In genomic region chr4:174996079-174996478, GRCh38 we compare ENCODE assay signal across 17 cellular contexts.
DNase-seq lines count a peak whose midpoint lies in the region; ATAC-seq and TF ChIP-seq lines count a peak whose summit lies in the region.
"Had no signal": no experiment of that assay in that cellular context is flagged by ENCODE, and none has a peak within 500 bp of the region (broad histone marks: within the 10 kb centered on the region; RNA-seq: fewer than 3 reads in every experiment).

No MANE protein-coding gene starts in this region.

- no peak overlapping the region for H3K27ac ChIP-seq in KMS-11
- H3K27ac ChIP-seq in thyroid gland: no peak overlapping the region
- H3K27ac ChIP-seq in CD4-positive, alpha-beta T cell (ENCODE audit: low read depth, low read length): no peak overlapping the region
- H3K27ac ChIP-seq: C4-2B had no signal

- H3K27ac Mint-ChIP-seq in CD4-positive, alpha-beta T cell: no peak overlapping the region
- H3K27ac Mint-ChIP-seq: T-cell had no signal

- H3K4me3 ChIP-seq in KMS-11 (IDR thresholded peaks at IDR 0.05; ENCODE audit: insufficient read depth, low read depth, low read length) (no peak overlapping the region), thyroid gland (replicated peaks in 1 of 3) (no peak overlapping the region)
- H3K4me3 ChIP-seq: K562 had no signal

- no peaks in the 10 kb centered on the region for H3K36me3 Mint-ChIP-seq in CD4-positive, alpha-beta T cell (ENCODE audit: low read depth)
- H3K36me3 Mint-ChIP-seq: T-cell had no signal

- no peak overlapping the region for H2AFZ ChIP-seq in KMS-11 (ENCODE audit: low read depth)

- TF ChIP-seq POLR2A in thyroid gland (IDR thresholded peaks at IDR 0.05): no peak

- H3K9me3 Mint-ChIP-seq in CD4-positive, alpha-beta T cell: peaks cover 2% of the 10 kb centered on the region

- TF ChIP-seq CTCF in KMS-11 (conservative IDR thresholded peaks at IDR 0.05; ENCODE audit: low read depth, low read length) (no peak), thyroid gland (IDR thresholded peaks at IDR 0.05) (no peak)
- no peak for TF ChIP-seq CTCF in CD4-positive, alpha-beta T cell (IDR thresholded peaks at IDR 0.05)

- H3K4me1 ChIP-seq in KMS-11 (ENCODE audit: low read depth, poor library complexity, severe bottlenecking): peaks cover 24% of the 10 kb centered on the region
- no peaks in the 10 kb centered on the region for H3K4me1 ChIP-seq in thyroid gland

- H4K20me1 ChIP-seq in KMS-11 (ENCODE audit: insufficient read depth): no peaks in the 10 kb centered on the region

- no peaks in the 10 kb centered on the region for H3K27me3 ChIP-seq in KMS-11 (ENCODE audit: insufficient read depth, low read depth)
- no peaks in the 10 kb centered on the region for H3K27me3 ChIP-seq in thyroid gland
- no peaks in the 10 kb centered on the region for H3K27me3 ChIP-seq in CD4-positive, alpha-beta T cell (ENCODE audit: control insufficient read depth, insufficient read depth, low read length)

- CTCF ChIA-PET in CD4-positive, alpha-beta T cell (lab: Charles Lee): no interaction called here

- no peaks in the 10 kb centered on the region for H3K4me1 Mint-ChIP-seq in CD4-positive, alpha-beta T cell (ENCODE audit: low read depth)
- H3K4me1 Mint-ChIP-seq: T-cell had no signal

- WGBS in thyroid gland, 2 donors: 25 to 36% methylated on average over 1 of the region's 1 CpG

- peak overlapping the region; percentile 5; the same call in 1 of the 2 replicates for H3K4me2 ChIP-seq in KMS-11

- no peak overlapping the region for H3K9ac ChIP-seq in KMS-11

- H3K36me3 ChIP-seq in KMS-11 (ENCODE audit: insufficient read depth): no peaks in the 10 kb centered on the region
- H3K36me3 ChIP-seq in thyroid gland: no peaks in the 10 kb centered on the region

- H3K79me2 ChIP-seq in KMS-11 (ENCODE audit: insufficient read depth, low read depth): no peaks in the 10 kb centered on the region

- POLR2A ChIA-PET in CD4-positive, alpha-beta T cell (lab: Charles Lee): no interaction called here

- peak; percentile 65 for ATAC-seq in GM18867 (IDR thresholded peaks at IDR 0.05; ENCODE audit: unreplicated experiment)
- ATAC-seq in CD4-positive, alpha-beta T cell (ENCODE audit: poor library complexity): no peak
- ATAC-seq: K562, PC-3, T-cell had no signal

- H3K9me3 ChIP-seq in thyroid gland: no peaks in the 10 kb centered on the region
- no peaks in the 10 kb centered on the region for H3K9me3 ChIP-seq in CD4-positive, alpha-beta T cell (ENCODE audit: control insufficient read depth, low read length)

- no peak overlapping the region for H3K4me3 Mint-ChIP-seq in CD4-positive, alpha-beta T cell
- H3K4me3 Mint-ChIP-seq: T-cell had no signal

- no peaks in the 10 kb centered on the region for H3K27me3 Mint-ChIP-seq in CD4-positive, alpha-beta T cell
- H3K27me3 Mint-ChIP-seq: T-cell had no signal

- intact Hi-C loops in thyroid gland (cut with DNase I): no loop called here
- intact Hi-C loops in CD4-positive, alpha-beta T cell (cut with DNase I, micrococcal nuclease): no loop called here

- DNase-seq in OCI-M1 (lab: John Stamatoyannopoulos, UW): peak; percentile 48
- peak; percentile 19 for DNase-seq in myocyte (ENCODE audit: low read depth)
- no peak for DNase-seq in thyroid gland
- DNase-seq in DMS79 treated with DMSO at 0.1 percent for 48 hours (lab: John Stamatoyannopoulos, UW): no peak
- no peak for DNase-seq in CD4-positive, alpha-beta T cell
- DNase-seq: COR-L47, DMS153, HCEC 1CT, NCI-H1417, NCI-H2029, NCI-H510A treated with DMSO at 0.1 percent for 48 hours, PC-3, T-cell had no signal

Comparison
In these comparisons a context has a peak if more than half of its experiments do, and no peak if none do; other contexts are left out.
1. DNase-seq: peak in OCI-M1 (single experiment) and myocyte (single experiment); none in thyroid gland (0 of 2), DMS79 treated with DMSO at 0.1 percent for 48 hours (single experiment) and CD4-positive, alpha-beta T cell (0 of 10).